ENCODE assay signal across 8 cellular contexts in the genomic region with DNA sequence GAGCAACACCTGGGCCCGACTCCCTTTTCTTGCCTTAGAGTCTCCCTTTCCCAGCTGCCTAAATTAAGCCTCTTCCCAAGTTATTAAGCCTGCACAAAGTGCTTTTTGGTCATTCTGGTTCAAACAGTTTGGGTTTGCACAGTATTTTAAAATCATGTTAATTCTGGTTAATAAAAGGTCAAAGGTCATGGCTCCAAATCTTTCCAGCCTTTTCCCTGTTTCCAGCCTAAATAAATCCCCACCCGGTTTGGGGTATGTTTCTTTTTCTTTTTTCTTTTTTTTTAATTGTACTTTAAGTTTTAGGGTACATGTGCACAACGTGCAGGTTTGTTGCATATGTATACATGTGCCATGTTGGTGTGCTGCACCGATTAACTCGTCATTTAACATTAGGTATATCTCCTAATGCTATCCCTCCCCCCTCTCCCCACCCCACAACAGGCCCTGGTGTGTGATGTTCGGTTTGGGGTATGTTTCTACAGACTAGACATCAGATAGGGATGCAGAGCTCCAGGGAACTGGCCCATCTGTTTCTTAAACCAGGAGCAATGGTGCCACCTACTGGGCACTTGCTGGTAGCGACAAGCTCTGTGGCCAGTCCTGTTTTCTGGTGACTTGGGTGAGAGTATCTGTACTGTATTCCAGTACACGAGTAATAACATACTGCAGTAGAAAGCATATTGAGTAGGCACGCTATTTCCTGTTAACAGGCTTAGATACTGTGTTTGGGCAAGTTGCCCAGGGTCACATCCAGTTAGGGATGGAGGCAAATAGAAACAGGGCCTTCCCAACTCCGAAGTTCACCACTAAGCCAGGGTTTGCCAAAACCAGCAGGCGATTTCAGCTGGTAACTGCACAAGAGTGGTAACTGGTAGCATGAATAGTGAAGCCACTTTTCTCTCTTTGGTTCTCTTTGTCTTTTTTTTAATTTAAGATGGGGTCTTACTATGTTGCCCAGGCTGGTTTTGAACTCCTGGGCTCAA.
DNase-seq lines count a peak whose midpoint lies in the region; ATAC-seq and TF ChIP-seq lines count a peak whose summit lies in the region.

No MANE protein-coding gene starts in this region.

- peak; percentile 64 for ATAC-seq in HG03354 (IDR thresholded peaks at IDR 0.05; ENCODE audit: poor library complexity, severe bottlenecking, unreplicated experiment)
- peak; percentile 92 to 95 for ATAC-seq in lower lobe of right lung
- ATAC-seq in HG03025 (IDR thresholded peaks at IDR 0.05; ENCODE audit: low FRiP score, unreplicated experiment) = no peak

- no peaks in the 10 kb centered on the region for H3K27me3 ChIP-seq in dorsolateral prefrontal cortex
- H3K27me3 ChIP-seq in lower lobe of right lung (ENCODE audit: low read depth) = no peaks in the 10 kb centered on the region

- DNase-seq in GM12865 (ENCODE audit: low read depth) (peak; percentile 93), NCI-H774 (lab: John Stamatoyannopoulos, UW) (peak; percentile 26), dorsolateral prefrontal cortex (peak; percentile 83 to 96 (median 90)), lower lobe of right lung (peak; percentile 86)
- DNase-seq in activated CD4-positive, alpha-beta T cell treated with anti-CD3 and anti-CD28 coated beads, Interleukin-2, amount 50 U/mL, for 48 hours = peak; percentile 87 to 89
- peak; percentile 76 for DNase-seq in stimulated activated CD8-positive, alpha-beta memory T cell treated with anti-CD3 and anti-CD28 coated beads, Interleukin-12 subunit alpha, Interleukin-12 subunit beta, amount 100 ng/mL, for 1 hour (ENCODE audit: low read depth)

- H3K27ac ChIP-seq in dorsolateral prefrontal cortex = peak overlapping the region in 6 of 59 donors; percentile 5 to 71 (median 24)
- no peak overlapping the region for H3K27ac ChIP-seq in lower lobe of right lung

- H3K9me3 ChIP-seq in lower lobe of right lung = no peaks in the 10 kb centered on the region

- TF ChIP-seq CTCF in GM12865 (IDR thresholded peaks at IDR 0.05; ENCODE audit: insufficient read depth, low read depth, low read length, missing control alignments) (peak; percentile 88), dorsolateral prefrontal cortex (IDR thresholded peaks at IDR 0.05 in 54 of 56, conservative IDR thresholded peaks at IDR 0.05 in 2 of 56; ENCODE audit: low read depth in 1 of 56, partially characterized antibody in 56 of 56) (peak; percentile 68 to 96 (median 90)), lower lobe of right lung (IDR thresholded peaks at IDR 0.05) (peak; percentile 88)

- H3K4me1 ChIP-seq in lower lobe of right lung = peaks cover 46% of the 10 kb centered on the region

- no peak overlapping the region for H3K4me3 ChIP-seq in GM12865 (ENCODE audit: low read depth, low read length)
- no peak overlapping the region for H3K4me3 ChIP-seq in dorsolateral prefrontal cortex
- H3K4me3 ChIP-seq in lower lobe of right lung = no peak overlapping the region

- intact Hi-C loops in dorsolateral prefrontal cortex (cut with DNase I) (loop anchor here (1.0 to 10.0 kb wide), 5 partner anchors 79 to 349 kb away; partner anchors contain the start of genes FBXL15 (in 1 of the 2), NFKB2 (in 1 of the 2) and SUFU (in 1 of the 2)), lower lobe of right lung (cut with DNase I) (loop anchor here (10.0 kb wide), 1 partner anchor 79 kb away; the partner anchor contains the start of genes ACTR1A and SUFU)

- H3K36me3 ChIP-seq in lower lobe of right lung = no peaks in the 10 kb centered on the region

Comparison
In these comparisons a context has a peak if more than half of its experiments do, and no peak if none do; other contexts are left out.
1. DNase-seq: peak in every context shown above with its lines; median percentile 93 in GM12865; 90 in dorsolateral prefrontal cortex; 88 in activated CD4-positive, alpha-beta T cell treated with anti-CD3 and anti-CD28 coated beads, Interleukin-2, amount 50 U/mL, for 48 hours; 86 in lower lobe of right lung; 76 in stimulated activated CD8-positive, alpha-beta memory T cell treated with anti-CD3 and anti-CD28 coated beads, Interleukin-12 subunit alpha, Interleukin-12 subunit beta, amount 100 ng/mL, for 1 hour; 26 in NCI-H774.